ENCODE assay signal across 1 cellular context in genomic region chr6:33367009-33367714, GRCh38.
TF ChIP-seq lines count a peak whose summit lies in the region.

No MANE protein-coding gene starts in this region.

TF ChIP-seq in WTC11, 78 proteins besides CTCF, POLR2A, EP300 and RAD21 (continued from another document):
- TF ChIP-seq SMAD4 (CRISPR knock-in tag; IDR thresholded peaks at IDR 0.05) (no peak), ZNF121 (CRISPR knock-in tag; IDR thresholded peaks at IDR 0.05) (no peak), TEAD4 (CRISPR knock-in tag; IDR thresholded peaks at IDR 0.05) (no peak)
TF ChIP-seq in WTC11: peak in this region for 0.
